9 cellular contexts compared by ENCODE assay signal in the genomic region with DNA sequence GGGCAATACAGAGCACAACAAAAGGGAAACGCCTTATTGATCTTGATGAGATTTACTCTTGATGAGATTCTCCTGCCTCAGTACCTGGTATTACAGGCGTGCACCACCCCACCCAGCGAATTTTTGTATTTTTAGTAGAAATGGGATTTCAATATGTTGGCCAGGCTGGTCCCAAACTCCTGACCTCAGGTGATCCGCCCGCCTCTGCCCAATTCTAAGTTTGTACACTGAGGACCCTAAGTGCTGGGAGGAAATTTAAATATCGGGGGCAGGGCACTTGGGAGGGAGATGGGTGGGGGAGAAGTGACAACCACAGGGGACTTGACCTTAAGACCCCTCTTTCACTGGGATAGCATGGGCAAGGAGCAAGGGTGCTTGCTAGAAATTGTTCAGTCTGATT. TPM values are rescaled to one million over a fixed set of nuclear protein-coding genes. Genes with fewer than 3 reads are reported as not detected.
DNase-seq lines count a peak whose midpoint lies in the region; ATAC-seq, FAIRE-seq and TF ChIP-seq lines count a peak whose summit lies in the region.
"Had no signal": no experiment of that assay in that cellular context is flagged by ENCODE, and none has a peak within 500 bp of the region (broad histone marks: within the 10 kb centered on the region; RNA-seq: fewer than 3 reads in every experiment).

No MANE protein-coding gene starts in this region.

- BruUV-seq in Panc1 (replicated peaks; lab: Mats Ljungman, UMichigan) = no TSS peak
- no TSS peak for BruUV-seq in endothelial cell of umbilical vein (replicated peaks; lab: Mats Ljungman, UMichigan)

- H3K36me3 ChIP-seq in Panc1 (ENCODE audit: control insufficient read depth, insufficient read depth, low read length) (peaks cover 39% of the 10 kb centered on the region), endothelial cell of umbilical vein (ENCODE audit: control insufficient read depth in 2 of 2, extremely low read depth in 1 of 2, insufficient read depth in 2 of 2, low read length in 2 of 2) (peaks cover 11 to 26% of the 10 kb centered on the region in 2 experiments), prostate gland (peaks cover 0 to 28% of the 10 kb centered on the region in 2 donors), SJCRH30 (peaks cover 3% of the 10 kb centered on the region; the same call in 1 of the 2 replicates)

- H3K27ac ChIP-seq in Panc1 (ENCODE audit: low read length) = peak overlapping the region; percentile 96
- H3K27ac ChIP-seq in endothelial cell of umbilical vein (ENCODE audit: insufficient read depth, low read depth, low read length) = no peak overlapping the region
- H3K27ac ChIP-seq in prostate gland = peak overlapping the region; percentile 99 to 100
- no peak overlapping the region for H3K27ac ChIP-seq in substantia nigra (ENCODE audit: low read depth, low read length, poor library complexity, severe bottlenecking)
- H3K27ac ChIP-seq in SJCRH30 = no peak overlapping the region

- in situ Hi-C loops in Panc1 (cut with HindIII; ENCODE audit: low pct_unique_long_range_greater_than_20kb, low sequenced_read_pairs) = no loop called here

- H3K4me2 ChIP-seq in endothelial cell of umbilical vein (ENCODE audit: insufficient read depth, low read length) = peak overlapping the region; percentile 51

- TF ChIP-seq POLR2A in endothelial cell of umbilical vein (IDR thresholded peaks at IDR 0.05; ENCODE audit: low read depth, low read length) = no peak
- no peak for TF ChIP-seq POLR2A in prostate gland (IDR thresholded peaks at IDR 0.05)

- H3K9me3 ChIP-seq in Panc1 (ENCODE audit: control insufficient read depth, insufficient read depth, low read depth, low read length) (no peaks in the 10 kb centered on the region), endothelial cell of umbilical vein (replicated peaks; ENCODE audit: control insufficient read depth, insufficient read depth, low read length) (no peaks in the 10 kb centered on the region), prostate gland (no peaks in the 10 kb centered on the region), SJCRH30 (replicated peaks) (no peaks in the 10 kb centered on the region)
- H3K9me3 ChIP-seq: gastrocnemius medialis had no signal

- TF ChIP-seq CTCF in GM12865 (IDR thresholded peaks at IDR 0.05; ENCODE audit: insufficient read depth, low read depth, low read length, missing control alignments) = no peak
- no peak for TF ChIP-seq CTCF in Panc1 (IDR thresholded peaks at IDR 0.05)
- no peak for TF ChIP-seq CTCF in endothelial cell of umbilical vein (IDR thresholded peaks at IDR 0.05; ENCODE audit: extremely low read depth in 1 of 2, insufficient read depth in 1 of 2, low read depth in 1 of 2, low read length in 2 of 2)
- TF ChIP-seq CTCF in prostate gland (IDR thresholded peaks at IDR 0.05) = no peak

- H3K4me1 ChIP-seq in Panc1 (ENCODE audit: control insufficient read depth, insufficient read depth, low read length) = peaks cover 38% of the 10 kb centered on the region
- H3K4me1 ChIP-seq in endothelial cell of umbilical vein (ENCODE audit: control insufficient read depth, extremely low read depth, insufficient read depth, low read length) = peaks cover 32% of the 10 kb centered on the region
- H3K4me1 ChIP-seq in prostate gland (replicated peaks) = peaks cover 5% of the 10 kb centered on the region
- H3K4me1 ChIP-seq in SJCRH30 = no peaks in the 10 kb centered on the region

- WGBS in prostate gland = 76% methylated on average over 6 of the region's 6 CpGs

- no peak for ATAC-seq in Panc1
- ATAC-seq: gastrocnemius medialis had no signal

- POLR2A ChIA-PET in Panc1 (lab: Charles Lee) = no interaction called here
- POLR2A ChIA-PET in endothelial cell of umbilical vein (lab: Charles Lee) = no interaction called here

- H3K9me1 ChIP-seq in endothelial cell of umbilical vein (replicated peaks; ENCODE audit: control insufficient read depth, extremely low read depth, insufficient read depth, low read length) = no peaks in the 10 kb centered on the region

- H3K79me2 ChIP-seq in endothelial cell of umbilical vein (ENCODE audit: control insufficient read depth, insufficient read depth, low read length) = peaks cover 87% of the 10 kb centered on the region

- peak overlapping the region; percentile 85 for H3K9ac ChIP-seq in endothelial cell of umbilical vein (replicated peaks; ENCODE audit: extremely low read depth, insufficient read depth, low read length)

- peaks cover 9% of the 10 kb centered on the region for H4K20me1 ChIP-seq in endothelial cell of umbilical vein (replicated peaks; ENCODE audit: control insufficient read depth, extremely low read depth, insufficient read depth, low read length)

- H3K4me3 ChIP-seq in GM12865 (ENCODE audit: low read depth, low read length) = peak overlapping the region; percentile 90
- H3K4me3 ChIP-seq in Panc1 (ENCODE audit: low read depth in 2 of 2, low read length in 2 of 2) = peak overlapping the region; percentile 67 to 84
- peak overlapping the region in 1 of 3 experiments; percentile 49 for H3K4me3 ChIP-seq in endothelial cell of umbilical vein (replicated peaks in 1 of 3; ENCODE audit: insufficient read depth in 1 of 3, low read depth in 1 of 3, low read length in 3 of 3)
- H3K4me3 ChIP-seq in prostate gland = peak overlapping the region; percentile 71 to 90
- no peak overlapping the region for H3K4me3 ChIP-seq in SJCRH30

- CTCF ChIA-PET in Panc1 (lab: Charles Lee) (no interaction called here), endothelial cell of umbilical vein (lab: Charles Lee) (no interaction called here)

- dilution Hi-C loops in endothelial cell of umbilical vein (cut with MboI; ENCODE audit: extremely low pct_ligation_motif_present, low sequenced_read_pairs) = no loop called here

- H3K27me3 ChIP-seq in Panc1 (ENCODE audit: control insufficient read depth, insufficient read depth, low read length) (no peaks in the 10 kb centered on the region), endothelial cell of umbilical vein (ENCODE audit: control insufficient read depth in 2 of 2, insufficient read depth in 2 of 2, low read length in 2 of 2) (no peaks in the 10 kb centered on the region), prostate gland (replicated peaks; ENCODE audit: insufficient read depth) (no peaks in the 10 kb centered on the region), SJCRH30 (no peaks in the 10 kb centered on the region)
- H3K27me3 ChIP-seq: gastrocnemius medialis had no signal

- intact Hi-C loops in Panc1 (cut with micrococcal nuclease; ENCODE audit: unreplicated experiment) (no loop called here), endothelial cell of umbilical vein (cut with micrococcal nuclease) (no loop called here), prostate gland (cut with DNase I) (no loop called here)

- no peak overlapping the region for H2AFZ ChIP-seq in endothelial cell of umbilical vein (ENCODE audit: low read depth, low read length)

- no peak for DNase-seq in GM12865 (ENCODE audit: low read depth)
- no peak for DNase-seq in Panc1 (ENCODE audit: low read depth, low spot score)
- no peak for DNase-seq in endothelial cell of umbilical vein (ENCODE audit: low read depth, low spot score)
- DNase-seq in prostate gland (ENCODE audit: low spot score) = no peak
- no peak for DNase-seq in iPS-NIHi11 (ENCODE audit: low spot score)
- no peak for DNase-seq in kidney tubule cell (ENCODE audit: low spot score)
- no peak for DNase-seq in substantia nigra (lab: John Stamatoyannopoulos, UW)
- DNase-seq in SJCRH30 = no peak

- FAIRE-seq in endothelial cell of umbilical vein (lab: Jason Lieb, UNC) = no peak

TF ChIP-seq in endothelial cell of umbilical vein, 7 proteins besides CTCF, POLR2A, EP300 and RAD21 (continues in another document):
- TF ChIP-seq MYC (IDR thresholded peaks at IDR 0.05; ENCODE audit: low read depth, low read length) = no peak
- TF ChIP-seq GATA2 (IDR thresholded peaks at IDR 0.05; ENCODE audit: insufficient read depth, insufficient read length, low read depth, low read length) = no peak

RNA-seq across cellular contexts. Expression of a gene that starts 14.1 kb away (rescaled TPM):
- total RNA-seq in Panc1 (2021; ENCODE audit: unreplicated experiment) = 466 TPM
- 374 TPM for polyA plus RNA-seq in Panc1 (2012; ENCODE audit: insufficient read length)
- total RNA-seq in endothelial cell of umbilical vein = 215 and 230 TPM in 2 replicates
- polyA plus RNA-seq in endothelial cell of umbilical vein = 126 and 144 TPM in 2 replicates
- polyA plus RNA-seq in endothelial cell of umbilical vein (2011; cell fraction: cytosol; rRNA removed) = 163 and 177 TPM in 2 replicates
- 125 and 146 TPM in 2 replicates for polyA plus RNA-seq in endothelial cell of umbilical vein (2011; cell fraction: nucleus; rRNA removed)
- 152 and 181 TPM in 2 replicates for polyA plus RNA-seq in endothelial cell of umbilical vein (2012)
- 192 and 223 TPM in 2 replicates for polyA minus RNA-seq in endothelial cell of umbilical vein
- 119 TPM for polyA minus RNA-seq in endothelial cell of umbilical vein (2011; cell fraction: cytosol; rRNA and poly(A)+ RNA removed)
- 38.1 and 40.2 TPM in 2 replicates for polyA minus RNA-seq in endothelial cell of umbilical vein (2011; cell fraction: nucleus; rRNA and poly(A)+ RNA removed)
- 100 to 1,000 TPM; 175 to 199 TPM for total RNA-seq in prostate gland
- total RNA-seq in SJCRH30 (2014; rRNA removed; shearing (Covaris generic)) = 63.2 and 64.7 TPM in 2 replicates

RNA-seq across cellular contexts. Expression of a gene that starts 23.4 kb away (rescaled TPM):
- total RNA-seq in Panc1 (2021; ENCODE audit: unreplicated experiment) = not detected
- not detected for polyA plus RNA-seq in Panc1 (2012; ENCODE audit: insufficient read length)
- not detected in 2 replicates for total RNA-seq in endothelial cell of umbilical vein
- not detected in 2 replicates for polyA plus RNA-seq in endothelial cell of umbilical vein
- not detected in 2 replicates for polyA plus RNA-seq in endothelial cell of umbilical vein (2011; cell fraction: cytosol; rRNA removed)
- polyA plus RNA-seq in endothelial cell of umbilical vein (2011; cell fraction: nucleus; rRNA removed) = not detected in 2 replicates
- polyA plus RNA-seq in endothelial cell of umbilical vein (2012) = not detected in 2 replicates
- not detected in 2 replicates for polyA minus RNA-seq in endothelial cell of umbilical vein
- not detected for polyA minus RNA-seq in endothelial cell of umbilical vein (2011; cell fraction: cytosol; rRNA and poly(A)+ RNA removed)
- not detected in 2 replicates for polyA minus RNA-seq in endothelial cell of umbilical vein (2011; cell fraction: nucleus; rRNA and poly(A)+ RNA removed)
- not detected for total RNA-seq in prostate gland
- total RNA-seq in SJCRH30 (2014; rRNA removed; shearing (Covaris generic)) = not detected in 2 replicates
- total RNA-seq: gastrocnemius medialis had no signal

RNA-seq across cellular contexts. Expression of a gene that starts 42.0 kb away (rescaled TPM):
- total RNA-seq in Panc1 (2021; ENCODE audit: unreplicated experiment) (7.6 TPM), endothelial cell of umbilical vein (2.6 and 3.0 TPM in 2 replicates), prostate gland (10 to 100 TPM in 1 of 2 donors, 1 to 10 TPM in 1; 6.6 to 12.5 TPM)
- polyA plus RNA-seq in Panc1 (2012; ENCODE audit: insufficient read length) = 6.6 TPM
- polyA plus RNA-seq in endothelial cell of umbilical vein = 2.1 and 24.0 TPM in 2 replicates
- 2.7 and 2.9 TPM in 2 replicates for polyA plus RNA-seq in endothelial cell of umbilical vein (2011; cell fraction: cytosol; rRNA removed)
- polyA plus RNA-seq in endothelial cell of umbilical vein (2011; cell fraction: nucleus; rRNA removed) = 2.3 and 3.4 TPM in 2 replicates
- 2.3 and 3.3 TPM in 2 replicates for polyA plus RNA-seq in endothelial cell of umbilical vein (2012)
- 1.0 and 2.4 TPM in 2 replicates for polyA minus RNA-seq in endothelial cell of umbilical vein
- 2.6 TPM for polyA minus RNA-seq in endothelial cell of umbilical vein (2011; cell fraction: cytosol; rRNA and poly(A)+ RNA removed)
- 2.5 and 3.3 TPM in 2 replicates for polyA minus RNA-seq in endothelial cell of umbilical vein (2011; cell fraction: nucleus; rRNA and poly(A)+ RNA removed)
- total RNA-seq in SJCRH30 (2014; rRNA removed; shearing (Covaris generic)) = 0.18 and 0.38 TPM in 2 replicates

Comparison
In these comparisons a context has a peak if more than half of its experiments do, and no peak if none do; other contexts are left out.
1. H3K27ac ChIP-seq: peak in Panc1 (single experiment) and prostate gland (2 of 2); none in endothelial cell of umbilical vein (single experiment), substantia nigra (single experiment) and SJCRH30 (single experiment).